In the genomic region with DNA sequence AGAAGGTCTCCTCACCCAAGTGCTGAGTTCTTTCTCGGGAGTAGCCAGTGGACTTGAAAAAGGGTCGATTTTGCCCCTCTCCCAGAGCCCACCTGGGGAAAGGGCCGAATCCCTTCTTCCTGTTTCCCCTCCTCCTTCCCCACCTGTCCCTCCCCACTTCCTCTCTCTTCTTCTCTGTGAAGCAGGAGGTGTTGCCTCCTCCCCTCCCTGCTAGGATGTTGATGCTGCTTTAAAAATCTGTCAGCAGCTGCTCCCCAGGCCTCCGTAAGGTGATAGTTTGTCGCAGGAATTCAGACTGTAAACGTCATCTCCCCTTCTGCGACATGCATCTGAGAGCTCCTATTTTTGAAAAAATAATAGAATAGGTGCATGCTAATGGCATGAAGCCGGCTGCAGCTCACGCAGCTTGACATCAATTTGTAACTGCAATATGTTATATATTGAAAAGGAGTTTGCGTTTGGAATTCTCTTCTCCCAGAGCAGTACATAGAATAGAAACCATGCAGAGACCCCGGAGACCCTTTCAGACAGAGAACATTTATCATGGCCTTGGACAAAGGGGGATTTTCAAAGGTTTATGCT, we compare ENCODE assay signal across 16 cellular contexts.
DNase-seq lines count a peak whose midpoint lies in the region; ATAC-seq and TF ChIP-seq lines count a peak whose summit lies in the region.
"Had no signal": no experiment of that assay in that cellular context is flagged by ENCODE, and none has a peak within 500 bp of the region (broad histone marks: within the 10 kb centered on the region; RNA-seq: fewer than 3 reads in every experiment).

No MANE protein-coding gene starts in this region.

- H3K4me3 Mint-ChIP-seq in brain = peak overlapping the region in 2 of 5 experiments; percentile 63 to 64
- H3K4me3 Mint-ChIP-seq in nephron progenitor cell = no peak overlapping the region
- H3K4me3 Mint-ChIP-seq: CD14-positive monocyte; T-helper 1 cell treated with Interleukin-12 subunit alpha and Interleukin-12 subunit beta and Interleukin-4 antibody, amounts not matched to agents 30 μg/mL and 1 μg/mL, for 36 hours had no signal

- H3K4me1 Mint-ChIP-seq in brain = peaks cover 70% of the 10 kb centered on the region
- peaks cover 21% of the 10 kb centered on the region for H3K4me1 Mint-ChIP-seq in nephron progenitor cell
- H3K4me1 Mint-ChIP-seq: CD14-positive monocyte had no signal

- H3K9me3 Mint-ChIP-seq in brain (peaks cover 0 to 31% (median 14%) of the 10 kb centered on the region in 5 experiments), nephron progenitor cell (peaks cover 7% of the 10 kb centered on the region)
- H3K9me3 Mint-ChIP-seq: T-helper 1 cell treated with Interleukin-12 subunit alpha and Interleukin-12 subunit beta and Interleukin-4 antibody, amounts not matched to agents 30 μg/mL and 1 μg/mL, for 36 hours had no signal

- H3K36me3 Mint-ChIP-seq in brain = peaks cover 40% of the 10 kb centered on the region
- H3K36me3 Mint-ChIP-seq in nephron progenitor cell (ENCODE audit: low read depth) = peaks cover 34% of the 10 kb centered on the region
- H3K36me3 Mint-ChIP-seq: CD14-positive monocyte had no signal

- no peaks in the 10 kb centered on the region for H3K36me3 ChIP-seq in DOHH2 (ENCODE audit: control insufficient read depth, low read length)

- no peaks in the 10 kb centered on the region for H4K20me1 ChIP-seq in DOHH2 (ENCODE audit: control insufficient read depth, insufficient read depth, low read depth, low read length)

- peaks cover 25% of the 10 kb centered on the region for H3F3A ChIP-seq in DOHH2 (ENCODE audit: control insufficient read depth, insufficient read depth)

- peak overlapping the region; percentile 68 for H3K4me3 ChIP-seq in DOHH2 (ENCODE audit: low read length)

- no peaks in the 10 kb centered on the region for H3K27me3 ChIP-seq in DOHH2 (ENCODE audit: control insufficient read depth, low read length)

- ATAC-seq in HG02798 (IDR thresholded peaks at IDR 0.05; ENCODE audit: poor library complexity, unreplicated experiment) = no peak
- ATAC-seq: Right ventricle myocardium inferior had no signal

- H3K27ac ChIP-seq in DOHH2 (ENCODE audit: low read depth, low read length) = peak overlapping the region; percentile 95

- no peaks in the 10 kb centered on the region for H3K9me3 ChIP-seq in DOHH2 (ENCODE audit: control insufficient read depth, insufficient read depth, low read length)

- H3K4me2 ChIP-seq in DOHH2 (ENCODE audit: low read length) = peak overlapping the region; percentile 91

- H3K27me3 Mint-ChIP-seq in brain = peaks cover 3% of the 10 kb centered on the region
- peaks cover 7% of the 10 kb centered on the region for H3K27me3 Mint-ChIP-seq in nephron progenitor cell (ENCODE audit: low read depth, poor library complexity)

- TF ChIP-seq CTCF in DOHH2 (IDR thresholded peaks at IDR 0.05; ENCODE audit: low read depth, low read length, poor library complexity, severe bottlenecking) (no peak), brain (conservative IDR thresholded peaks at IDR 0.05) (no peak), nephron progenitor cell (IDR thresholded peaks at IDR 0.05) (no peak)

- H3K4me1 ChIP-seq in DOHH2 (ENCODE audit: control insufficient read depth, low read length) = peaks cover 72% of the 10 kb centered on the region

- no peaks in the 10 kb centered on the region for H3K79me2 ChIP-seq in DOHH2 (ENCODE audit: control insufficient read depth, low read length)

- no peaks in the 10 kb centered on the region for H3K9me2 ChIP-seq in DOHH2 (replicated peaks; ENCODE audit: control insufficient read depth, low read length)

- H3K27ac Mint-ChIP-seq in brain = peak overlapping the region in 3 of 5 experiments; percentile 69 to 95 (median 90)
- H3K27ac Mint-ChIP-seq in nephron progenitor cell = peak overlapping the region; percentile 80
- H3K27ac Mint-ChIP-seq: CD14-positive monocyte; T-helper 1 cell treated with Interleukin-12 subunit alpha and Interleukin-12 subunit beta and Interleukin-4 antibody, amounts not matched to agents 30 μg/mL and 1 μg/mL, for 36 hours had no signal

- DNase-seq in NCI-H2171 (lab: John Stamatoyannopoulos, UW) = peak; percentile 73
- no peak for DNase-seq in nephron progenitor cell
- DNase-seq in C1 segment of cervical spinal cord (lab: John Stamatoyannopoulos, UW) = no peak
- no peak for DNase-seq in T-helper 1 cell
- DNase-seq: EL, HCEC 1CT, IMR-90, NCI-H1694, NCI-H2081, NCI-H82 had no signal
